ENCODE assay signal across 11 cellular contexts in genomic region chr15:71921191-71921590, GRCh38.
"Had no signal": no experiment of that assay in that cellular context is flagged by ENCODE, and none has a peak within 500 bp of the region (broad histone marks: within the 10 kb centered on the region; RNA-seq: fewer than 3 reads in every experiment).

No MANE protein-coding gene starts in this region.

- H3K27ac ChIP-seq: heart left ventricle, pancreas, testis had no signal

- H3K9me3 ChIP-seq: heart left ventricle, pancreas, testis had no signal

- H3K36me3 ChIP-seq: pancreas had no signal

- ATAC-seq: activated naive CD4-positive, alpha-beta T cell treated with anti-CD3 and anti-CD28 coated beads, Interleukin-2, amount 50 U/mL, for 72 hours; heart left ventricle; pancreas had no signal

- H3K27me3 ChIP-seq: heart left ventricle, pancreas, testis had no signal

- DNase-seq: amniotic stem cell; cerebellar nuclear complex; dermis blood vessel endothelial cell; heart left ventricle; islet precursor cell; pancreas; retina; stimulated activated CD4-positive, alpha-beta T cell treated with anti-CD3 and anti-CD28 coated beads, Interleukin-15, amount 100 ng/mL, for 24 hours; stimulated activated CD4-positive, alpha-beta T cell treated with anti-CD3 and anti-CD28 coated beads, Interleukin-4, amount 100 ng/mL, for 24 hours; testis had no signal

- H3K4me3 ChIP-seq: heart left ventricle, pancreas, testis had no signal

- H3K4me1 ChIP-seq: heart left ventricle, pancreas, testis had no signal

- FAIRE-seq: pancreas had no signal
